Comparison of ENCODE assay signal across 23 cellular contexts in the genomic region with DNA sequence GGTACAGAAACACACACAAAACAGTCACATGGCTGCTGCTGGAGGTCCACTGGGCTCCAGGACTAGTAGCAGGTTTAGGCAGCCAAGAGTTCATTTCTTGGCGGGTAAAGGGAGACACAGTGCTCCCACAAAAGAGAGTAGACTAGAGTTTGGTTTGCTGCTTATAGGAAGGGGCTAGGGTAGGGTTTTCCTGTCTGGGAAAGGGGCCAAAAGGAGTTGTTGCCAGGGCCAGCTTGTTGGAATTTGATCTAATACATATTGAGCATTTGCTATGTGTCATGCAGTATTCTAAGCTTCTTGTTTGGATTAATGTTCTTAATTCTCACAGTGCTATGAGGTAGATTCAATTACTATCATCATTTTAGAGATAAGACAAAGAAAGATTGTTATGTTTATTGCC.
"Had no signal": no experiment of that assay in that cellular context is flagged by ENCODE, and none has a peak within 500 bp of the region (broad histone marks: within the 10 kb centered on the region; RNA-seq: fewer than 3 reads in every experiment).

No MANE protein-coding gene starts in this region.

- H3K27me3 ChIP-seq: ascending aorta, breast epithelium, heart right ventricle, neural progenitor cell, stomach, vagina had no signal

- H3K36me3 ChIP-seq: ascending aorta, breast epithelium, heart right ventricle, left ventricle myocardium inferior, neural progenitor cell, prostate gland, stomach, vagina, WERI-Rb-1 had no signal

- H3K27ac Mint-ChIP-seq: activated naive CD4-positive, alpha-beta T cell treated with anti-CD3 and anti-CD28 coated beads, Interleukin-2, amount 50 U/mL, for 24 hours; dendritic cell treated with granulocyte-macrophage colony-stimulating factor and Interleukin-4, amounts not matched to agents 40 ng/mL and 50 ng/mL, for 4 days; effector memory CD8-positive, alpha-beta T cell; memory B cell; naive B cell; neural progenitor cell; stimulated activated effector memory CD8-positive, alpha-beta T cell treated with anti-CD3 and anti-CD28 coated beads, Interleukin-12 subunit alpha, Interleukin-12 subunit beta, amount 100 ng/mL, for 72 hours had no signal

- H3K9ac ChIP-seq: neural progenitor cell had no signal

- H3K4me1 ChIP-seq: ascending aorta, breast epithelium, heart right ventricle, left ventricle myocardium inferior, neural progenitor cell, prostate gland, vagina had no signal

- DNase-seq: activated CD4-positive, alpha-beta T cell treated with anti-CD3 and anti-CD28 coated beads for 1 hour; activated CD4-positive, alpha-beta T cell treated with anti-CD3 and anti-CD28 coated beads, Interleukin-2, amount 50 U/mL, for 4 hours; activated gamma-delta T cell; effector memory CD8-positive, alpha-beta T cell; heart right ventricle; kidney glomerular epithelial cell; left ventricle myocardium inferior; mucosa of descending colon; naive B cell; right cardiac atrium; stimulated activated CD4-positive, alpha-beta T cell treated with anti-CD3 and anti-CD28 coated beads, Interleukin-4, amount 100 ng/mL, for 24 hours; stomach; trophoblast cell; WERI-Rb-1 had no signal

- H3K4me3 ChIP-seq: ascending aorta, breast epithelium, heart right ventricle, left ventricle myocardium inferior, mucosa of descending colon, neural progenitor cell, prostate gland, stomach, vagina had no signal

- ATAC-seq: effector memory CD8-positive, alpha-beta T cell; heart right ventricle; mucosa of descending colon; right cardiac atrium; stimulated activated effector memory CD8-positive, alpha-beta T cell treated with anti-CD3 and anti-CD28 coated beads, Interleukin-12 subunit alpha, Interleukin-12 subunit beta, amount 100 ng/mL, for 72 hours had no signal

- H3K27ac ChIP-seq: ascending aorta, breast epithelium, heart right ventricle, left ventricle myocardium inferior, neural progenitor cell, prostate gland, stomach, vagina, WERI-Rb-1 had no signal

- H3K36me3 Mint-ChIP-seq: activated naive CD4-positive, alpha-beta T cell treated with anti-CD3 and anti-CD28 coated beads, Interleukin-2, amount 50 U/mL, for 24 hours; memory B cell; naive B cell; neural progenitor cell; stimulated activated effector memory CD8-positive, alpha-beta T cell treated with anti-CD3 and anti-CD28 coated beads, Interleukin-12 subunit alpha, Interleukin-12 subunit beta, amount 100 ng/mL, for 72 hours had no signal

- H3K4me2 ChIP-seq: neural progenitor cell had no signal

- H3K27me3 Mint-ChIP-seq: activated naive CD4-positive, alpha-beta T cell treated with anti-CD3 and anti-CD28 coated beads, Interleukin-2, amount 50 U/mL, for 24 hours; dendritic cell treated with granulocyte-macrophage colony-stimulating factor and Interleukin-4, amounts not matched to agents 40 ng/mL and 50 ng/mL, for 4 days had no signal

- H3K4me3 Mint-ChIP-seq: activated naive CD4-positive, alpha-beta T cell treated with anti-CD3 and anti-CD28 coated beads, Interleukin-2, amount 50 U/mL, for 24 hours; dendritic cell treated with granulocyte-macrophage colony-stimulating factor and Interleukin-4, amounts not matched to agents 40 ng/mL and 50 ng/mL, for 4 days; effector memory CD8-positive, alpha-beta T cell; memory B cell; naive B cell; neural progenitor cell; stimulated activated effector memory CD8-positive, alpha-beta T cell treated with anti-CD3 and anti-CD28 coated beads, Interleukin-12 subunit alpha, Interleukin-12 subunit beta, amount 100 ng/mL, for 72 hours had no signal

- H3K9me3 ChIP-seq: ascending aorta, mucosa of descending colon, prostate gland, stomach, vagina had no signal

- H3K4me1 Mint-ChIP-seq: naive B cell; neural progenitor cell; stimulated activated effector memory CD8-positive, alpha-beta T cell treated with anti-CD3 and anti-CD28 coated beads, Interleukin-12 subunit alpha, Interleukin-12 subunit beta, amount 100 ng/mL, for 72 hours had no signal

- H2AFZ ChIP-seq: neural progenitor cell had no signal
